19 cellular contexts compared by ENCODE assay signal in genomic region chr17:32955155-32955554, GRCh38. TPM values are rescaled to one million over a fixed set of nuclear protein-coding genes. Genes with fewer than 3 reads are reported as not detected.
DNase-seq lines count a peak whose midpoint lies in the region; ATAC-seq and TF ChIP-seq lines count a peak whose summit lies in the region.
"Had no signal": no experiment of that assay in that cellular context is flagged by ENCODE, and none has a peak within 500 bp of the region (broad histone marks: within the 10 kb centered on the region; RNA-seq: fewer than 3 reads in every experiment).

No MANE protein-coding gene starts in this region.

- H3K36me3 ChIP-seq in body of pancreas (replicated peaks in 1 of 2; ENCODE audit: insufficient read depth in 1 of 2, low read depth in 2 of 2) (no peaks in the 10 kb centered on the region), mucosa of rectum (ENCODE audit: control insufficient read depth in 2 of 2, insufficient read depth in 2 of 2, low read length in 2 of 2) (no peaks in the 10 kb centered on the region), stomach (no peaks in the 10 kb centered on the region)
- H3K36me3 ChIP-seq: BE2C, HAP-1 had no signal

- H3K4me1 ChIP-seq in body of pancreas (peaks cover 39% of the 10 kb centered on the region), mucosa of rectum (ENCODE audit: control insufficient read depth in 2 of 2, insufficient read depth in 2 of 2, low read length in 2 of 2) (peaks cover 12 to 39% of the 10 kb centered on the region in 2 donors), stomach (peaks cover 5 to 19% (median 16%) of the 10 kb centered on the region in 4 donors)
- H3K4me1 ChIP-seq: BE2C, HAP-1 had no signal

- H3K9me3 ChIP-seq in body of pancreas (no peaks in the 10 kb centered on the region), mucosa of rectum (ENCODE audit: control insufficient read depth in 2 of 2, low read length in 2 of 2) (no peaks in the 10 kb centered on the region), stomach (no peaks in the 10 kb centered on the region)
- H3K9me3 ChIP-seq: BE2C, HAP-1 had no signal

- H3K27me3 ChIP-seq in body of pancreas (no peaks in the 10 kb centered on the region), mucosa of rectum (ENCODE audit: control insufficient read depth in 2 of 2, insufficient read depth in 2 of 2, low read length in 2 of 2) (no peaks in the 10 kb centered on the region), stomach (no peaks in the 10 kb centered on the region)
- H3K27me3 ChIP-seq: BE2C had no signal

- TF ChIP-seq POLR2A in body of pancreas (IDR thresholded peaks at IDR 0.05) (no peak), stomach (IDR thresholded peaks at IDR 0.05) (no peak)

- intact Hi-C loops in body of pancreas (cut with DNase I) (no loop called here), stomach (cut with DNase I; ENCODE audit: low total_unique reads) (no loop called here)

- no peak overlapping the region for H3K9ac ChIP-seq in mucosa of rectum (ENCODE audit: low read depth in 1 of 2, low read length in 2 of 2)

- peak; percentile 59 for ATAC-seq in body of pancreas
- ATAC-seq: GM12878 had no signal

- 73 to 78% methylated on average over 1 of the region's 1 CpG for WGBS in body of pancreas, 2 donors
- WGBS in stomach, 5 donors: 86 to 100% (median 93%) methylated on average over 1 of the region's 1 CpG

- TF ChIP-seq CTCF in body of pancreas (IDR thresholded peaks at IDR 0.05): no peak
- no peak for TF ChIP-seq CTCF in stomach (IDR thresholded peaks at IDR 0.05)

- DNase-seq in body of pancreas (peak in 1 of 4 donors; percentile 43), stomach (no peak), foreskin melanocyte (no peak), SHP77 treated with DMSO at 0.1 percent for 48 hours (lab: John Stamatoyannopoulos, UW) (no peak)
- DNase-seq in activated CD4-positive, alpha-beta T cell treated with anti-CD3 and anti-CD28 coated beads for 1 hour: no peak
- DNase-seq: ACHN; BE2C; CD4-positive, alpha-beta memory T cell; DMS 273 treated with DMSO at 0.1 percent for 48 hours; DMS53; DND-41; EL had no signal

- H3K27ac ChIP-seq in body of pancreas: peak overlapping the region; percentile 59 to 83 (median 70)
- H3K27ac ChIP-seq in mucosa of rectum (ENCODE audit: low read depth in 2 of 2, low read length in 2 of 2): peak overlapping the region; percentile 72 to 85
- peak overlapping the region in 3 of 5 donors; percentile 36 to 61 (median 59) for H3K27ac ChIP-seq in stomach
- H3K27ac ChIP-seq: C4-2B had no signal

- no peak for TF ChIP-seq EP300 in stomach (IDR thresholded peaks at IDR 0.05)

- H3K4me3 ChIP-seq in body of pancreas (no peak overlapping the region), mucosa of rectum (ENCODE audit: low read length in 2 of 2) (peak overlapping the region; percentile 31 to 56), stomach (no peak overlapping the region)
- H3K4me3 ChIP-seq: GM12878, HAP-1 had no signal

RNA-seq across cellular contexts. Expression of gene TMEM98, which starts 27.2 kb away (rescaled TPM):
- total RNA-seq in body of pancreas (10 to 100 TPM; 88.2 to 99.2 TPM), stomach (100 to 1,000 TPM in 4 of 5 donors, 10 to 100 TPM in 1; 46.4 to 161 (median 104) TPM)
- 10 to 100 TPM; 43.7 to 49.6 (median 49.5) TPM for polyA plus RNA-seq in stomach
- total RNA-seq: CD4-positive, alpha-beta memory T cell had no signal
- polyA plus RNA-seq: CD4-positive, alpha-beta memory T cell had no signal

RNA-seq across cellular contexts. Expression of gene SPACA3, which starts 36.5 kb away (rescaled TPM):
- total RNA-seq in body of pancreas: 1 to 10 TPM in 1 of 2 donors, not detected in 1; 2.6 TPM
- total RNA-seq in stomach: not detected
- polyA plus RNA-seq in stomach: under 1 TPM in 1 of 3 donors, not detected in 2; 0.15 TPM
- total RNA-seq: CD4-positive, alpha-beta memory T cell; G401; GM12878; H4; HT-29 had no signal
- polyA plus RNA-seq: CD4-positive, alpha-beta memory T cell had no signal

Comparison
In these comparisons a context has a peak if more than half of its experiments do, and no peak if none do; other contexts are left out.
1. H3K4me3 ChIP-seq: peak in mucosa of rectum (2 of 2); none in body of pancreas (0 of 2) and stomach (0 of 4).
2. Peak in every context shown above with its lines, with median percentiles within 50 percentile points of each other: H3K27ac ChIP-seq.